21 cellular contexts compared by ENCODE assay signal in genomic region chr1:172955161-172955821, GRCh38.
DNase-seq lines count a peak whose midpoint lies in the region; ATAC-seq, FAIRE-seq and TF ChIP-seq lines count a peak whose summit lies in the region.
"Had no signal": no experiment of that assay in that cellular context is flagged by ENCODE, and none has a peak within 500 bp of the region (broad histone marks: within the 10 kb centered on the region; RNA-seq: fewer than 3 reads in every experiment).

No MANE protein-coding gene starts in this region.

- H4K91ac ChIP-seq in IMR-90 (ENCODE audit: insufficient read depth, low read depth, low read length), result peak overlapping the region; percentile 99

- no peak overlapping the region for H3K9ac ChIP-seq in IMR-90 (ENCODE audit: low read depth, low read length)
- H3K9ac ChIP-seq: parathyroid adenoma had no signal

- in situ Hi-C loops in IMR-90 (cut with MboI; ENCODE audit: low sequenced_read_pairs), result no loop called here

- H4K8ac ChIP-seq in IMR-90 (ENCODE audit: low read depth in 2 of 2, low read length in 2 of 2), result peak overlapping the region; percentile 89 to 100

- peak overlapping the region; percentile 100 for H3K4ac ChIP-seq in IMR-90 (ENCODE audit: low read depth, low read length)

- H3K9me1 ChIP-seq in IMR-90 (ENCODE audit: insufficient read depth, low read length), result peaks cover 26% of the 10 kb centered on the region

- H3K9me3 ChIP-seq in IMR-90 (ENCODE audit: control insufficient read depth, insufficient read depth, low read length) (no peaks in the 10 kb centered on the region), vagina (no peaks in the 10 kb centered on the region), right cardiac atrium (ENCODE audit: control insufficient read depth, low read length) (no peaks in the 10 kb centered on the region)
- H3K9me3 ChIP-seq: BE2C had no signal

- peak overlapping the region; percentile 98 for H3K14ac ChIP-seq in IMR-90 (replicated peaks; ENCODE audit: low read depth, low read length)

- no peak overlapping the region; the same call in 1 of the 2 replicates for H3K27ac ChIP-seq in IMR-90 (ENCODE audit: insufficient read depth, low read length)
- H3K27ac ChIP-seq in vagina, result no peak overlapping the region
- no peak overlapping the region for H3K27ac ChIP-seq in right cardiac atrium (ENCODE audit: low read length)
- H3K27ac ChIP-seq: hepatocyte, parathyroid adenoma had no signal

- peaks cover 29% of the 10 kb centered on the region; the same call in 1 of the 2 replicates for H3K4me1 ChIP-seq in IMR-90 (ENCODE audit: control insufficient read depth, insufficient read depth, low read length)
- H3K4me1 ChIP-seq in vagina, result no peaks in the 10 kb centered on the region
- H3K4me1 ChIP-seq in right cardiac atrium (ENCODE audit: control insufficient read depth, insufficient read depth, low read length), result no peaks in the 10 kb centered on the region
- H3K4me1 ChIP-seq: BE2C, parathyroid adenoma had no signal

- H3K27me3 ChIP-seq in IMR-90 (ENCODE audit: control insufficient read depth, insufficient read depth, low read length), result no peaks in the 10 kb centered on the region
- no peaks in the 10 kb centered on the region for H3K27me3 ChIP-seq in vagina
- H3K27me3 ChIP-seq in right cardiac atrium (ENCODE audit: control insufficient read depth, insufficient read depth), result no peaks in the 10 kb centered on the region
- H3K27me3 ChIP-seq: BE2C, hepatocyte had no signal

- CTCF ChIA-PET in IMR-90 (lab: Yijun Ruan, JAX), result no interaction called here

- H2AK9ac ChIP-seq in IMR-90 (replicated peaks; ENCODE audit: low read depth, low read length, poor library complexity), result no peak overlapping the region

- peak overlapping the region; percentile 99 for H3K18ac ChIP-seq in IMR-90 (ENCODE audit: low read depth, low read length)

- no peak overlapping the region for H3K4me3 ChIP-seq in IMR-90 (ENCODE audit: insufficient read depth, low read depth, low read length)
- no peak overlapping the region for H3K4me3 ChIP-seq in cardiac fibroblast (replicated peaks in 1 of 2; ENCODE audit: low read depth in 2 of 2, low read length in 2 of 2)
- H3K4me3 ChIP-seq in vagina, result no peak overlapping the region
- H3K4me3 ChIP-seq in right cardiac atrium (ENCODE audit: low read length), result no peak overlapping the region
- H3K4me3 ChIP-seq: hepatocyte had no signal

- POLR2A ChIA-PET in IMR-90 (lab: Charles Lee; ENCODE audit: unreplicated experiment), result interaction anchor here (0.6 to 2.2 kb wide), 4 partner anchors 21 to 248 kb away, joined by 3 to 10 read pairs (median 3); no protein-coding TSS in a partner anchor

- intact Hi-C loops in IMR-90 (cut with micrococcal nuclease), result loop anchor here (1.0 to 10.0 kb wide), 2 partner anchors 52 to 170 kb away; no protein-coding TSS in a partner anchor
- intact Hi-C loops in vagina (cut with DNase I), result no loop called here
- intact Hi-C loops in right cardiac atrium (cut with DNase I), result no loop called here

- no peak for TF ChIP-seq POLR2A in IMR-90 (IDR thresholded peaks at IDR 0.05; ENCODE audit: low read depth, low read length)
- no peak for TF ChIP-seq POLR2A in vagina (IDR thresholded peaks at IDR 0.05)

- no peak overlapping the region for H3K4me2 ChIP-seq in IMR-90 (ENCODE audit: low read depth, low read length)
- H3K4me2 ChIP-seq: hepatocyte had no signal

- peak overlapping the region; percentile 98; the same call in 1 of the 2 replicates for H4K5ac ChIP-seq in IMR-90 (ENCODE audit: low read depth, low read length)

- dilution Hi-C loops in IMR-90 (cut with HindIII; ENCODE audit: low sequenced_read_pairs, unreplicated experiment), result no loop called here

- H2BK20ac ChIP-seq in IMR-90 (ENCODE audit: low read depth, low read length), result peak overlapping the region; percentile 100

- no peak for TF ChIP-seq RAD21 in IMR-90 (IDR thresholded peaks at IDR 0.05; ENCODE audit: low read length)

- no peaks in the 10 kb centered on the region for H4K20me1 ChIP-seq in IMR-90 (ENCODE audit: insufficient read depth, low read length)

- no peak for DNase-seq in D721Med (ENCODE audit: insufficient read length, low spot score)
- DNase-seq in IMR-90, result peak; percentile 90
- DNase-seq in cardiac fibroblast (ENCODE audit: low read depth in 2 of 2), result peak; percentile 56 to 78
- peak; percentile 83 for DNase-seq in myocyte (ENCODE audit: low read depth)
- DNase-seq in vagina (ENCODE audit: extremely low spot score in 2 of 2), result no peak
- DNase-seq in right cardiac atrium, result no peak
- no peak for DNase-seq in stimulated activated CD8-positive, alpha-beta memory T cell treated with anti-CD3 and anti-CD28 coated beads, Interleukin-4, amount 100 ng/mL, for 48 hours
- DNase-seq: activated B cell treated with CpG ODN at 0.5 μM for 24 hours; activated CD8-positive, alpha-beta T cell treated with anti-CD3 and anti-CD28 coated beads, Interleukin-2, amount 10 ng/mL, durations not matched to agents 7 days and 5 days; activated T-cell treated with anti-CD3 and anti-CD28 coated beads, Interleukin-2, amount 50 U/mL, for 48 hours; BE2C; KG1; naive thymus-derived CD4-positive, alpha-beta T cell; NCI-H1092 treated with DMSO at 0.1 percent for 48 hours; NCI-H524; SIG-M5 had no signal

- H2BK15ac ChIP-seq in IMR-90 (ENCODE audit: low read depth, low read length), result peak overlapping the region; percentile 97

- TF ChIP-seq CTCF in D721Med (IDR thresholded peaks at IDR 0.05; ENCODE audit: insufficient read depth, missing control alignments) (no peak), IMR-90 (conservative IDR thresholded peaks at IDR 0.05; ENCODE audit: low read depth, low read length) (no peak), cardiac fibroblast (IDR thresholded peaks at IDR 0.05; ENCODE audit: low read depth, low read length) (no peak), vagina (IDR thresholded peaks at IDR 0.05) (no peak)

- BruUV-seq in IMR-90 (replicated peaks; lab: Mats Ljungman, UMichigan), result no TSS peak

- H3K36me3 ChIP-seq in IMR-90 (ENCODE audit: control insufficient read depth, insufficient read depth, low read length) (no peaks in the 10 kb centered on the region), vagina (no peaks in the 10 kb centered on the region)
- H3K36me3 ChIP-seq: BE2C had no signal

- 92% methylated on average over 2 of the region's 6 CpGs; no CpG with 5 or more reads in 1 of the 2 experiments for WGBS in IMR-90 (ENCODE audit: extremely low coverage in 2 of 2, insufficient read length in 1 of 2), 2 experiments
- WGBS in right cardiac atrium, result 90% methylated on average over 6 of the region's 6 CpGs

- peak; percentile 11 for FAIRE-seq in D721Med (lab: Jason Lieb, UNC)
- FAIRE-seq: GM18507, H1 had no signal

- H3K79me1 ChIP-seq in IMR-90 (ENCODE audit: low read depth in 1 of 2, low read length in 2 of 2), result peaks cover 0 to 22% of the 10 kb centered on the region in 2 experiments; a peak in 3 of 4 replicates

- peak overlapping the region; percentile 95 for H3K23ac ChIP-seq in IMR-90 (ENCODE audit: low read depth, low read length)

- peak overlapping the region; percentile 100 for H2BK120ac ChIP-seq in IMR-90 (ENCODE audit: low read depth, low read length)

- peak overlapping the region; percentile 100 for H2AK5ac ChIP-seq in IMR-90 (ENCODE audit: low read depth, low read length)

- H3K56ac ChIP-seq in IMR-90 (ENCODE audit: extremely low read depth, insufficient read depth, low read length), result peak overlapping the region; percentile 80

- no peak overlapping the region for H2AFZ ChIP-seq in IMR-90 (replicated peaks; ENCODE audit: low read length, poor library complexity)
- H2AFZ ChIP-seq: hepatocyte, parathyroid adenoma had no signal

- ATAC-seq in IMR-90 (ENCODE audit: low read depth) (peak; percentile 54), right cardiac atrium (no peak), HG03095 (IDR thresholded peaks at IDR 0.05; ENCODE audit: unreplicated experiment) (no peak)
- ATAC-seq: activated CD8-positive, alpha-beta T cell treated with anti-CD3 and anti-CD28 coated beads, Interleukin-2, amount 10 ng/mL, durations not matched to agents 7 days and 5 days; naive thymus-derived CD4-positive, alpha-beta T cell had no signal

- peak overlapping the region; percentile 87 for H2BK5ac ChIP-seq in IMR-90 (ENCODE audit: low read depth, low read length, poor library complexity, severe bottlenecking)

TF ChIP-seq in IMR-90, 13 proteins besides CTCF, POLR2A, EP300 and RAD21:
- TF ChIP-seq CHD1 (IDR thresholded peaks at IDR 0.05; ENCODE audit: low read depth, low read length), result no peak
- no peak for TF ChIP-seq BHLHE40 (IDR thresholded peaks at IDR 0.05; ENCODE audit: low read depth, low read length)
- TF ChIP-seq ELK1 (IDR thresholded peaks at IDR 0.05; ENCODE audit: borderline replicate concordance, low read depth, low read length), result no peak
- TF ChIP-seq RFX5 (IDR thresholded peaks at IDR 0.05; ENCODE audit: low read depth, low read length), result no peak
- peak; percentile 60 for TF ChIP-seq CEBPB (IDR thresholded peaks at IDR 0.05; ENCODE audit: low read depth, low read length)

Comparison
In these comparisons a context has a peak if more than half of its experiments do, and no peak if none do; other contexts are left out.
1. DNase-seq: peak in IMR-90 (single experiment), cardiac fibroblast (2 of 2) and myocyte (single experiment); none in D721Med (single experiment), vagina (0 of 2), right cardiac atrium (0 of 3) and stimulated activated CD8-positive, alpha-beta memory T cell treated with anti-CD3 and anti-CD28 coated beads, Interleukin-4, amount 100 ng/mL, for 48 hours (single experiment).